ENCODE assay signal across 13 cellular contexts in genomic region chr7:36984710-36985308, GRCh38.
A peak's percentile ranks its signal among the peaks of the same experiment; 100 is the strongest.
DNase-seq lines count a peak whose midpoint lies in the region; ATAC-seq and TF ChIP-seq lines count a peak whose summit lies in the region.
"Had no signal": no experiment of that assay in that cellular context is flagged by ENCODE, and none has a peak within 500 bp of the region (broad histone marks: within the 10 kb centered on the region; RNA-seq: fewer than 3 reads in every experiment).

No MANE protein-coding gene starts in this region.

- H4K20me1 ChIP-seq in PC-9 (ENCODE audit: insufficient read depth) = no peaks in the 10 kb centered on the region; the same call in 1 of the 2 replicates

- CTCF ChIA-PET in PC-9 (lab: Charles Lee) = no interaction called here
- CTCF ChIA-PET in activated naive CD4-positive, alpha-beta T cell treated with anti-CD3 and anti-CD28 coated beads, Interleukin-2, amount 10 ng/mL, durations not matched to agents 7 days and 5 days (lab: Charles Lee) = interaction anchor here (0.6 to 5.3 kb wide), 6 partner anchors 21 to 314 kb away, joined by 3 to 43 read pairs (median 4); no protein-coding TSS in a partner anchor

- H3K79me2 ChIP-seq in PC-9 (ENCODE audit: low read depth) = no peaks in the 10 kb centered on the region

- H3K27ac Mint-ChIP-seq in memory B cell = peak overlapping the region; percentile 5
- H3K27ac Mint-ChIP-seq in activated naive CD4-positive, alpha-beta T cell treated with anti-CD3 and anti-CD28 coated beads, Interleukin-2, amount 10 ng/mL, durations not matched to agents 7 days and 5 days = no peak overlapping the region
- H3K27ac Mint-ChIP-seq: HFFc6 had no signal

- BruUV-seq in PC-9 (replicated peaks; lab: Mats Ljungman, UMichigan) = no TSS peak

- no peak overlapping the region for H3K4me3 ChIP-seq in PC-9
- H3K4me3 ChIP-seq: mucosa of descending colon had no signal

- no peaks in the 10 kb centered on the region for H3K36me3 ChIP-seq in PC-9 (ENCODE audit: low read depth)

- no peaks in the 10 kb centered on the region for H3K27me3 Mint-ChIP-seq in memory B cell
- no peaks in the 10 kb centered on the region for H3K27me3 Mint-ChIP-seq in activated naive CD4-positive, alpha-beta T cell treated with anti-CD3 and anti-CD28 coated beads, Interleukin-2, amount 10 ng/mL, durations not matched to agents 7 days and 5 days

- peaks cover 9% of the 10 kb centered on the region for H3K36me3 Mint-ChIP-seq in memory B cell
- H3K36me3 Mint-ChIP-seq in activated naive CD4-positive, alpha-beta T cell treated with anti-CD3 and anti-CD28 coated beads, Interleukin-2, amount 10 ng/mL, durations not matched to agents 7 days and 5 days = peaks cover 12% of the 10 kb centered on the region

- no peak overlapping the region for H3K4me2 ChIP-seq in PC-9

- DNase-seq in CD1c-positive myeloid dendritic cell (ENCODE audit: extremely low spot score) (peak; percentile 10), KG1 (lab: John Stamatoyannopoulos, UW) (peak; percentile 22), NCI-H69 (lab: John Stamatoyannopoulos, UW) (peak; percentile 85), memory B cell (ENCODE audit: low spot score in 2 of 2) (no peak), PC-9 (no peak), RPMI8226 (no peak)
- DNase-seq in activated naive CD4-positive, alpha-beta T cell treated with anti-CD3 and anti-CD28 coated beads, Interleukin-2, amount 10 ng/mL, durations not matched to agents 7 days and 5 days = no peak
- DNase-seq: activated CD4-positive, alpha-beta T cell treated with anti-CD3 and anti-CD28 coated beads, Interleukin-2, amount 50 U/mL, for 48 hours; activated naive CD4-positive, alpha-beta T cell treated with Interleukin-2 at 50 U/mL for 16 hours; HFFc6; mucosa of descending colon; NCI-H526 treated with DMSO at 0.1 percent for 48 hours; T-helper 1 cell had no signal

- H3K27me3 ChIP-seq in PC-9 (ENCODE audit: insufficient read depth, low read depth) = peaks cover 41% of the 10 kb centered on the region

- intact Hi-C loops in PC-9 (cut with micrococcal nuclease; ENCODE audit: unreplicated experiment) = loop anchor here (5.0 kb wide), 1 partner anchor 212 kb away; no protein-coding TSS in a partner anchor

- TF ChIP-seq CTCF in PC-9 (conservative IDR thresholded peaks at IDR 0.05) = no peak

- H3K9me2 ChIP-seq in PC-9 (ENCODE audit: insufficient read depth) = no peaks in the 10 kb centered on the region

- no peaks in the 10 kb centered on the region for H3K9me3 ChIP-seq in PC-9 (ENCODE audit: insufficient read depth, low read depth)
- H3K9me3 ChIP-seq: mucosa of descending colon had no signal

- no peaks in the 10 kb centered on the region for H3F3A ChIP-seq in PC-9 (ENCODE audit: insufficient read depth, low read depth)

- H3K27ac ChIP-seq in PC-9 = no peak overlapping the region

- H3K4me3 Mint-ChIP-seq in memory B cell = no peak overlapping the region
- H3K4me3 Mint-ChIP-seq in activated naive CD4-positive, alpha-beta T cell treated with anti-CD3 and anti-CD28 coated beads, Interleukin-2, amount 10 ng/mL, durations not matched to agents 7 days and 5 days = no peak overlapping the region
- H3K4me3 Mint-ChIP-seq: HFFc6 had no signal

- H3K4me1 ChIP-seq in PC-9 (replicated peaks; ENCODE audit: insufficient read depth) = no peaks in the 10 kb centered on the region

- H3K9me3 Mint-ChIP-seq in memory B cell = no peaks in the 10 kb centered on the region
- peaks cover 2% of the 10 kb centered on the region for H3K9me3 Mint-ChIP-seq in activated naive CD4-positive, alpha-beta T cell treated with anti-CD3 and anti-CD28 coated beads, Interleukin-2, amount 10 ng/mL, durations not matched to agents 7 days and 5 days
- H3K9me3 Mint-ChIP-seq: HFFc6 had no signal

- peaks cover 39% of the 10 kb centered on the region for H3K4me1 Mint-ChIP-seq in memory B cell
- peaks cover 7% of the 10 kb centered on the region for H3K4me1 Mint-ChIP-seq in activated naive CD4-positive, alpha-beta T cell treated with anti-CD3 and anti-CD28 coated beads, Interleukin-2, amount 10 ng/mL, durations not matched to agents 7 days and 5 days

- POLR2A ChIA-PET in PC-9 (lab: Charles Lee; ENCODE audit: unreplicated experiment) = no interaction called here

- H2AFZ ChIP-seq in PC-9 = no peak overlapping the region

- no peak for ATAC-seq in memory B cell (ENCODE audit: low read depth)
- ATAC-seq: mucosa of descending colon had no signal

Comparison
In these comparisons a context has a peak if more than half of its experiments do, and no peak if none do; other contexts are left out.
1. DNase-seq: peak in CD1c-positive myeloid dendritic cell (single experiment), KG1 (single experiment) and NCI-H69 (single experiment); none in memory B cell (0 of 2), PC-9 (0 of 2), RPMI8226 (single experiment) and activated naive CD4-positive, alpha-beta T cell treated with anti-CD3 and anti-CD28 coated beads, Interleukin-2, amount 10 ng/mL, durations not matched to agents 7 days and 5 days (single experiment).